Comparison of ENCODE assay signal across 11 cellular contexts in the genomic region with DNA sequence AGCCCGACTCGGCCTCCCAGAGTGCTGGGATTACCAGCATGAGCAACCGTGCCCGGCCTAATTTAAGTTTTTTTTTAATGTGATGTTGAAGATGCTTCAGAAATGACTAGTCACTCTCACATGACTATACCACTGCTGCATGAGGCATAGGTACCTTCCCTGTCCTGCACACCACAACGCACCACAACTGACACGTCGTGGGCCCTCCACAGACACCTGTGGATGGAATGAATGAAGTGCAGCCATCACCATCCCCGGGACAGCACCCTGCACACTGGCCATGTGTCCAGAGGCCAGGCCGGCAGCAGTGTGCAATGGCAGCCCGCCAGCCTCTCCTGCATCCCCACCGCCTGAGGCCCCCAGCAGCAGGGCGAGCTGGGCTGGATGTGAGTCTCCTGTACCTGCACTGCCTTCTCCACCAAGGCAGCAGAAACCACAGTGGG. TPM values are rescaled to one million over a fixed set of nuclear protein-coding genes. Genes with fewer than 3 reads are reported as not detected.
DNase-seq lines count a peak whose midpoint lies in the region; ATAC-seq and TF ChIP-seq lines count a peak whose summit lies in the region.
"Had no signal": no experiment of that assay in that cellular context is flagged by ENCODE, and none has a peak within 500 bp of the region (broad histone marks: within the 10 kb centered on the region; RNA-seq: fewer than 3 reads in every experiment).

No MANE protein-coding gene starts in this region.

- H3K27me3 ChIP-seq in A673 (replicated peaks; ENCODE audit: insufficient read depth, low read depth, low read length, poor library complexity): no peaks in the 10 kb centered on the region
- no peaks in the 10 kb centered on the region for H3K27me3 ChIP-seq in osteoblast (ENCODE audit: insufficient read depth, low read length)
- H3K27me3 ChIP-seq: transverse colon had no signal

- H4K20me1 ChIP-seq in osteoblast (ENCODE audit: insufficient read depth, low read length): peaks cover 8% of the 10 kb centered on the region

- H3K4me2 ChIP-seq in osteoblast (ENCODE audit: insufficient read depth, low read length): no peak overlapping the region

- no peak overlapping the region for H3K27ac Mint-ChIP-seq in activated CD4-positive, alpha-beta T cell treated with anti-CD3 and anti-CD28 coated beads, Interleukin-2, amount 10 ng/mL, durations not matched to agents 7 days and 5 days
- H3K27ac Mint-ChIP-seq: progenitor cell of endocrine pancreas had no signal

- H2AFZ ChIP-seq in osteoblast (ENCODE audit: low read length): no peak overlapping the region

- no peaks in the 10 kb centered on the region for H3K36me3 ChIP-seq in A673 (ENCODE audit: insufficient read depth, low read length, poor library complexity, severe bottlenecking)
- H3K36me3 ChIP-seq in osteoblast (ENCODE audit: insufficient read depth, low read length): peaks cover 18% of the 10 kb centered on the region

- peaks cover 55% of the 10 kb centered on the region for H3K4me1 Mint-ChIP-seq in activated CD4-positive, alpha-beta T cell treated with anti-CD3 and anti-CD28 coated beads, Interleukin-2, amount 10 ng/mL, durations not matched to agents 7 days and 5 days

- H3K4me3 ChIP-seq in A673 (ENCODE audit: low read depth, low read length, poor library complexity, severe bottlenecking) (no peak overlapping the region), osteoblast (ENCODE audit: insufficient read depth, low read length) (no peak overlapping the region)
- H3K4me3 ChIP-seq: transverse colon had no signal

- no peaks in the 10 kb centered on the region for H3K27me3 Mint-ChIP-seq in activated CD4-positive, alpha-beta T cell treated with anti-CD3 and anti-CD28 coated beads, Interleukin-2, amount 10 ng/mL, durations not matched to agents 7 days and 5 days
- H3K27me3 Mint-ChIP-seq: progenitor cell of endocrine pancreas had no signal

- H3K9me3 Mint-ChIP-seq in activated CD4-positive, alpha-beta T cell treated with anti-CD3 and anti-CD28 coated beads, Interleukin-2, amount 10 ng/mL, durations not matched to agents 7 days and 5 days: no peaks in the 10 kb centered on the region

- BruUV-seq in A673 (replicated peaks; lab: Mats Ljungman, UMichigan): no TSS peak

- POLR2A ChIA-PET in activated CD4-positive, alpha-beta T cell treated with anti-CD3 and anti-CD28 coated beads, Interleukin-2, amount 10 ng/mL, durations not matched to agents 7 days and 5 days (lab: Charles Lee): interaction anchor here (0.7 kb wide), 1 partner anchor 693 kb away, joined by 3 read pairs; no protein-coding TSS in a partner anchor
- POLR2A ChIA-PET in A673 (lab: Charles Lee; ENCODE audit: low non-redundant PET): no interaction called here

- H3K36me3 Mint-ChIP-seq in activated CD4-positive, alpha-beta T cell treated with anti-CD3 and anti-CD28 coated beads, Interleukin-2, amount 10 ng/mL, durations not matched to agents 7 days and 5 days (ENCODE audit: low read depth): peaks cover 47% of the 10 kb centered on the region

- peak; percentile 83 for DNase-seq in activated effector memory CD4-positive, alpha-beta T cell treated with anti-CD3 and anti-CD28 coated beads, Interleukin-2, amount 50 U/mL, for 16 hours
- DNase-seq in activated effector memory CD4-positive, alpha-beta T cell treated with Interleukin-2 at 50 U/mL for 16 hours: no peak
- DNase-seq in activated CD4-positive, alpha-beta T cell treated with anti-CD3 and anti-CD28 coated beads, Interleukin-2, amount 10 ng/mL, durations not matched to agents 7 days and 5 days: peak; percentile 25
- DNase-seq in A673 (ENCODE audit: low spot score): no peak
- DNase-seq in epidermal melanocyte (ENCODE audit: insufficient read length, low spot score): no peak
- no peak for DNase-seq in ecto neural progenitor cell (ENCODE audit: low spot score)
- DNase-seq in osteoblast (ENCODE audit: insufficient read length, low spot score, missing footprints): no peak
- DNase-seq: transverse colon had no signal

- H3K4me3 Mint-ChIP-seq in activated CD4-positive, alpha-beta T cell treated with anti-CD3 and anti-CD28 coated beads, Interleukin-2, amount 10 ng/mL, durations not matched to agents 7 days and 5 days: no peak overlapping the region

- H3K9me3 ChIP-seq in A673 (ENCODE audit: low read depth, low read length, poor library complexity, severe bottlenecking): no peaks in the 10 kb centered on the region
- H3K9me3 ChIP-seq in osteoblast (ENCODE audit: low read depth, low read length): no peaks in the 10 kb centered on the region
- H3K9me3 ChIP-seq: transverse colon had no signal

- CTCF ChIA-PET in activated CD4-positive, alpha-beta T cell treated with anti-CD3 and anti-CD28 coated beads, Interleukin-2, amount 10 ng/mL, durations not matched to agents 7 days and 5 days (lab: Charles Lee): interaction anchor here (0.8 to 0.9 kb wide), 2 partner anchors 9 to 16 kb away, joined by 3 to 5 read pairs; no protein-coding TSS in a partner anchor
- CTCF ChIA-PET in A673 (lab: Charles Lee): no interaction called here

- intact Hi-C loops in A673 (cut with micrococcal nuclease; ENCODE audit: unreplicated experiment): no loop called here

- peak; percentile 80 for ATAC-seq in HG02981 (IDR thresholded peaks at IDR 0.05; ENCODE audit: unreplicated experiment)

- H3K4me1 ChIP-seq in A673 (ENCODE audit: insufficient read depth, low read length, poor library complexity, severe bottlenecking) (no peaks in the 10 kb centered on the region), osteoblast (ENCODE audit: insufficient read depth, low read length) (no peaks in the 10 kb centered on the region)

- no peak overlapping the region for H3K27ac ChIP-seq in A673 (ENCODE audit: low read depth, low read length, poor library complexity, severe bottlenecking)
- H3K27ac ChIP-seq in osteoblast (ENCODE audit: low read depth, low read length): no peak overlapping the region
- H3K27ac ChIP-seq: HL-60 had no signal

- TF ChIP-seq CTCF in A673 (conservative IDR thresholded peaks at IDR 0.05; ENCODE audit: low read depth, low read length) (no peak), osteoblast (IDR thresholded peaks at IDR 0.05; ENCODE audit: extremely low read depth, low read depth, low read length) (no peak)

- H3K79me2 ChIP-seq in osteoblast (ENCODE audit: insufficient read depth, low read length): peaks cover 18% of the 10 kb centered on the region

RNA-seq across cellular contexts. Expression of a gene that starts 55.1 kb away (rescaled TPM):
- total RNA-seq in activated CD4-positive, alpha-beta T cell treated with anti-CD3 and anti-CD28 coated beads, Interleukin-2, amount 10 ng/mL, durations not matched to agents 7 days and 5 days: 10 to 100 TPM; 74.5 to 77.2 TPM
- total RNA-seq in A673 (2021): 44.8 and 49.6 TPM in 2 replicates
- total RNA-seq in osteoblast: 74.6 TPM in 2 replicates

Comparison
In these comparisons a context has a peak if more than half of its experiments do, and no peak if none do; other contexts are left out.
1. DNase-seq: peak in activated effector memory CD4-positive, alpha-beta T cell treated with anti-CD3 and anti-CD28 coated beads, Interleukin-2, amount 50 U/mL, for 16 hours (single experiment) and activated CD4-positive, alpha-beta T cell treated with anti-CD3 and anti-CD28 coated beads, Interleukin-2, amount 10 ng/mL, durations not matched to agents 7 days and 5 days (single experiment); none in activated effector memory CD4-positive, alpha-beta T cell treated with Interleukin-2 at 50 U/mL for 16 hours (single experiment), A673 (single experiment), epidermal melanocyte (single experiment), ecto neural progenitor cell (single experiment) and osteoblast (single experiment).